ENCODE assay signal across 8 cellular contexts in the genomic region with DNA sequence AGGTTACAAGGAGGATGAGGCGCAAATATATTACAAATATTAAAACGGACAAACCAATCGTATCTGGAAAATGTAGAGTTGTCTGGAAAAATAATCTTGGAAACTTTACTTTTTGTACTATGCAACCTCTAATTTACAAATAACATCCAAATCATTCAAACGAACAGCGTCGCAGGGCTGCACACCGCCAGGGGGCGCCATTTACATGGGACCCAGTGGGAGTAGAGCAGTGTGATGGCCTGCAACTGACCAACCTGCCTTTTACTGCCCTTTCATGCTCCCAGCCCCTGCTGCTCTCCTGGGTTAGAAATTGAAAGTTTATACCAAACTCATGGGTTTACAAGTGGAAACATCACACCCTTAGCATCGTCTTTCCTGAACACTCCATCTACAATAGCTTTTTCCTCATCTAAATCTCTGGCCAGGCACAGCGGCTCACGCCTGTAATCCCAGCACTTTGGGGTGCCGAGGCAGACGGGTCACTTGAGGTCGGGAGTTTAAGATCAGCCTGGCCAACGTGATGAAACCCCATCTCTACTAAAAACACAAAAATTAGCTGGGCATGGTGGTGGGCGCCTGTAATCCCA. TPM values are rescaled to one million over a fixed set of nuclear protein-coding genes. Genes with fewer than 3 reads are reported as not detected.
A peak's percentile ranks its signal among the peaks of the same experiment; 100 is the strongest.
DNase-seq lines count a peak whose midpoint lies in the region; ATAC-seq and TF ChIP-seq lines count a peak whose summit lies in the region.

No MANE protein-coding gene starts in this region.

- H3K9me2 ChIP-seq in PC-3 (replicated peaks; ENCODE audit: low read length), result no peaks in the 10 kb centered on the region

- peak; percentile 79 for TF ChIP-seq CTCF in BJ (IDR thresholded peaks at IDR 0.05; ENCODE audit: insufficient read depth, low read depth, low read length)
- TF ChIP-seq CTCF in PC-3 (conservative IDR thresholded peaks at IDR 0.05; ENCODE audit: low read depth, low read length), result peak; percentile 99
- peak; percentile 73 for TF ChIP-seq CTCF in cardiac muscle cell (IDR thresholded peaks at IDR 0.05; ENCODE audit: low read depth, low read length)
- peak in 8 of 11 experiments; percentile 34 to 72 (median 56) for TF ChIP-seq CTCF in spleen (IDR thresholded peaks at IDR 0.05 in 8 of 11, conservative IDR thresholded peaks at IDR 0.05 in 3 of 11)

- H3K36me3 ChIP-seq in BJ (ENCODE audit: control insufficient read depth, insufficient read depth, low read length) (no peaks in the 10 kb centered on the region), HAP-1 (replicated peaks) (no peaks in the 10 kb centered on the region), PC-3 (ENCODE audit: low read depth, low read length) (no peaks in the 10 kb centered on the region), cardiac muscle cell (no peaks in the 10 kb centered on the region), spleen (peaks cover 0 to 12% (median 0%) of the 10 kb centered on the region in 6 donors)

- H3K9me3 ChIP-seq in HAP-1, result no peaks in the 10 kb centered on the region
- no peaks in the 10 kb centered on the region for H3K9me3 ChIP-seq in PC-3 (ENCODE audit: low read length)
- H3K9me3 ChIP-seq in cardiac muscle cell (ENCODE audit: low read depth), result no peaks in the 10 kb centered on the region
- H3K9me3 ChIP-seq in spleen, result peaks cover 0 to 5% (median 0%) of the 10 kb centered on the region in 8 donors

- no peaks in the 10 kb centered on the region for H4K20me1 ChIP-seq in PC-3 (ENCODE audit: low read length)

- H3F3A ChIP-seq in PC-3 (ENCODE audit: low read length, unreplicated experiment), result peaks cover 10% of the 10 kb centered on the region

- H3K4me3 ChIP-seq in BJ (ENCODE audit: low read depth, low read length), result no peak overlapping the region
- H3K4me3 ChIP-seq in HAP-1, result no peak overlapping the region
- H3K4me3 ChIP-seq in PC-3 (ENCODE audit: low read length), result no peak overlapping the region
- H3K4me3 ChIP-seq in cardiac muscle cell, result no peak overlapping the region
- no peak overlapping the region for H3K4me3 ChIP-seq in spleen

- no TSS peak for BruUV-seq in PC-3 (replicated peaks; lab: Mats Ljungman, UMichigan)

- ATAC-seq in PC-3, result no peak
- no peak for ATAC-seq in GM19035 (IDR thresholded peaks at IDR 0.05; ENCODE audit: unreplicated experiment)

- H3K27ac ChIP-seq in PC-3 (ENCODE audit: low read length) (peak overlapping the region; percentile 17; the same call in 1 of the 2 replicates), cardiac muscle cell (no peak overlapping the region), spleen (peak overlapping the region in 4 of 8 donors; percentile 0 to 36 (median 10))

- 72 to 76% (median 74%) methylated on average over 16 of the region's 16 CpGs for WGBS in spleen, 5 donors

- H3K4me2 ChIP-seq in PC-3 (ENCODE audit: low read length), result no peak overlapping the region

- intact Hi-C loops in PC-3 (cut with micrococcal nuclease), result no loop called here
- intact Hi-C loops in spleen (cut with DNase I; ENCODE audit: low total_unique reads), result no loop called here

- TF ChIP-seq POLR2A in spleen (IDR thresholded peaks at IDR 0.05), result no peak

- no peak overlapping the region for H2AFZ ChIP-seq in PC-3 (ENCODE audit: low read length)

- H3K79me2 ChIP-seq in PC-3 (ENCODE audit: low read length), result peaks cover 10% of the 10 kb centered on the region

- DNase-seq in BJ (ENCODE audit: low read depth), result no peak
- peak; percentile 57 to 84 for DNase-seq in HAP-1 (ENCODE audit: low spot score in 2 of 2)
- peak; percentile 74 for DNase-seq in PC-3
- DNase-seq in activated T-helper 1 cell treated with anti-CD3 and anti-CD28 coated beads, Interleukin-2, amount 50 U/mL, for 16 hours (ENCODE audit: low read depth in 1 of 2, low spot score in 1 of 2), result peak; percentile 38 to 46
- DNase-seq in cardiac muscle cell (ENCODE audit: low read depth in 1 of 2, low spot score in 1 of 2), result peak; percentile 62 to 71
- peak; percentile 82 for DNase-seq in spleen
- DNase-seq in DMS114 treated with DMSO at 0.1 percent for 48 hours (lab: John Stamatoyannopoulos, UW; ENCODE audit: unreplicated experiment), result no peak

- H3K27me3 ChIP-seq in BJ (ENCODE audit: control insufficient read depth, insufficient read depth, low read length) (no peaks in the 10 kb centered on the region), HAP-1 (ENCODE audit: low read depth) (no peaks in the 10 kb centered on the region), PC-3 (ENCODE audit: low read length) (no peaks in the 10 kb centered on the region), cardiac muscle cell (no peaks in the 10 kb centered on the region), spleen (replicated peaks in 1 of 7) (no peaks in the 10 kb centered on the region)

- CTCF ChIA-PET in BJ (lab: Yijun Ruan, JAX) (interaction anchor here (0.7 to 5.0 kb wide), 12 partner anchors 8 to 301 kb away, joined by 3 to 34 read pairs (median 4); no protein-coding TSS in a partner anchor), PC-3 (lab: Charles Lee) (interaction anchor here (1.0 kb wide), 1 partner anchor 88 kb away, joined by 6 read pairs; no protein-coding TSS in a partner anchor)

- POLR2A ChIA-PET in BJ (lab: Charles Lee), result no interaction called here
- POLR2A ChIA-PET in PC-3 (lab: Charles Lee; ENCODE audit: unreplicated experiment), result interaction anchor here (0.6 kb wide), 1 partner anchor 227 kb away, joined by 8 read pairs; no protein-coding TSS in a partner anchor

- peaks cover 6% of the 10 kb centered on the region for H3K4me1 ChIP-seq in HAP-1
- peaks cover 20% of the 10 kb centered on the region for H3K4me1 ChIP-seq in PC-3 (ENCODE audit: insufficient read depth, low read length)
- no peaks in the 10 kb centered on the region for H3K4me1 ChIP-seq in cardiac muscle cell (ENCODE audit: low read depth)
- peaks cover 0 to 82% (median 14%) of the 10 kb centered on the region in 6 donors for H3K4me1 ChIP-seq in spleen

- in situ Hi-C loops in HAP-1 (cut with MboI; ENCODE audit: low sequenced_read_pairs), result no loop called here

- H3K9ac ChIP-seq in PC-3 (ENCODE audit: low read length), result no peak overlapping the region

RNA-seq across cellular contexts. Expression of gene PITPNC1, which starts 10.0 kb away (rescaled TPM):
- polyA plus RNA-seq in BJ (2011; rRNA removed), result 4.6 and 5.5 TPM in 2 replicates
- 4.0 and 4.2 TPM in 2 replicates for polyA minus RNA-seq in BJ (2011; rRNA and poly(A)+ RNA removed)
- 23.1 and 25.4 TPM in 2 replicates for total RNA-seq in PC-3 (2014; rRNA removed)
- total RNA-seq in cardiac muscle cell, result 4.3 and 4.8 TPM in 2 replicates
- polyA plus RNA-seq in cardiac muscle cell, result 5.7 and 7.4 TPM in 2 replicates
- total RNA-seq in spleen, result 10 to 100 TPM; 12.6 to 33.8 (median 23.9) TPM
- 10 to 100 TPM in 1 of 3 donors, 1 to 10 TPM in 2; 5.8 to 14.5 (median 6.8) TPM for polyA plus RNA-seq in spleen

RNA-seq across cellular contexts. Expression of gene PSMD12, which starts 20.7 kb away (rescaled TPM):
- polyA plus RNA-seq in BJ (2011; rRNA removed), result 12.8 and 25.8 TPM in 2 replicates
- 8.1 and 11.6 TPM in 2 replicates for polyA minus RNA-seq in BJ (2011; rRNA and poly(A)+ RNA removed)
- total RNA-seq in PC-3 (2014; rRNA removed), result 60.0 and 68.8 TPM in 2 replicates
- 16.6 and 20.8 TPM in 2 replicates for total RNA-seq in cardiac muscle cell
- polyA plus RNA-seq in cardiac muscle cell, result 44.1 and 58.9 TPM in 2 replicates
- total RNA-seq in spleen, result 10 to 100 TPM; 24.6 to 46.4 (median 36.5) TPM
- 10 to 100 TPM; 13.8 to 17.0 (median 15.5) TPM for polyA plus RNA-seq in spleen

Comparison
In these comparisons a context has a peak if more than half of its experiments do, and no peak if none do; other contexts are left out.
1. DNase-seq: peak in HAP-1 (2 of 2), PC-3 (single experiment), activated T-helper 1 cell treated with anti-CD3 and anti-CD28 coated beads, Interleukin-2, amount 50 U/mL, for 16 hours (2 of 2), cardiac muscle cell (2 of 2) and spleen (single experiment); none in BJ (single experiment) and DMS114 treated with DMSO at 0.1 percent for 48 hours (single experiment).
2. Peak in every context shown above with its lines, with median percentiles within 50 percentile points of each other: CTCF ChIP-seq.